In the genomic region with DNA sequence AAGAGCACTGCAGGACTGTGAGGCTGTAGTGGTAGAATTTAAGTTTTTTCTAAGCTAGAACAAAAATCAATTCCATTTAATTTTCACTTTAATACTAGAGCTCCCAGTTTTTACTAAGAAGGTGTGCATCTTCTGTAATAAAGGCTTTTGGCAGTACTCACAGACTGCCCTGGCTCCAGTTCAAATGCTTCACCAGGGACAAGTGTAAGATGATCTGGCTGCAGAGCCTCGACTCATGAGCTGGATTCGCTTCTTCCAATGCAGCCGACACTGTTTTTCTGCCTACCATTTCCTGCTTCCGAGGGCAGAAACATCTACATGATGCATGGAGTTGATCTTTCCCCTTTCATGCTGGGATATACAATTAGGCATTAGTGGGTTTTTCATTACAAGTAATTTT, we compare ENCODE assay signal across 14 cellular contexts.
DNase-seq lines count a peak whose midpoint lies in the region; ATAC-seq, FAIRE-seq and TF ChIP-seq lines count a peak whose summit lies in the region.
"Had no signal": no experiment of that assay in that cellular context is flagged by ENCODE, and none has a peak within 500 bp of the region (broad histone marks: within the 10 kb centered on the region; RNA-seq: fewer than 3 reads in every experiment).

No MANE protein-coding gene starts in this region.

- WGBS in smooth muscle cell (ENCODE audit: low lambda C conversion rate) = 69% methylated on average over 4 of the region's 4 CpGs

- H3K79me2 ChIP-seq in smooth muscle cell (ENCODE audit: low read depth) = no peaks in the 10 kb centered on the region

- peaks cover 2% of the 10 kb centered on the region for H3F3A ChIP-seq in smooth muscle cell (ENCODE audit: low read depth)

- no peaks in the 10 kb centered on the region for H4K20me1 ChIP-seq in smooth muscle cell (ENCODE audit: low read depth)

- H3K4me2 ChIP-seq in smooth muscle cell = no peak overlapping the region

- H3K9ac ChIP-seq in smooth muscle cell (ENCODE audit: low read depth) = no peak overlapping the region

- TF ChIP-seq CTCF in smooth muscle cell (IDR thresholded peaks at IDR 0.05; ENCODE audit: borderline replicate concordance, insufficient read depth, poor library complexity, severe bottlenecking) (no peak), tibial artery (IDR thresholded peaks at IDR 0.05) (no peak)

- FAIRE-seq in HTR-8/SVneo (lab: Jason Lieb, UNC) = no peak
- FAIRE-seq: H1 had no signal

- H3K4me1 ChIP-seq in smooth muscle cell (ENCODE audit: low read depth) (peaks cover 15% of the 10 kb centered on the region), tibial artery (peaks cover 0 to 21% (median 6%) of the 10 kb centered on the region in 4 donors)

- ATAC-seq in GM19324 (IDR thresholded peaks at IDR 0.05; ENCODE audit: low FRiP score, unreplicated experiment) = no peak
- ATAC-seq: activated CD8-positive, alpha-beta T cell treated with anti-CD3 and anti-CD28 coated beads for 36 hours had no signal

- H3K9me3 ChIP-seq in smooth muscle cell (replicated peaks; ENCODE audit: low read depth) = no peaks in the 10 kb centered on the region
- no peaks in the 10 kb centered on the region for H3K9me3 ChIP-seq in tibial artery
- H3K9me3 ChIP-seq: esophagus muscularis mucosa had no signal

- no peak overlapping the region for H2AFZ ChIP-seq in smooth muscle cell (ENCODE audit: low read depth)

- H3K36me3 ChIP-seq in smooth muscle cell (ENCODE audit: low read depth) = no peaks in the 10 kb centered on the region
- H3K36me3 ChIP-seq in tibial artery = peaks cover 18 to 23% (median 19%) of the 10 kb centered on the region in 3 donors

- H3K27ac ChIP-seq in smooth muscle cell (ENCODE audit: low read depth) (no peak overlapping the region), tibial artery (no peak overlapping the region)
- H3K27ac ChIP-seq: C4-2B had no signal

- peak; percentile 84 for DNase-seq in DMS 273 (lab: John Stamatoyannopoulos, UW; ENCODE audit: unreplicated experiment)
- peak; percentile 82 for DNase-seq in NCI-H1105 treated with DMSO at 0.1 percent for 48 hours (lab: John Stamatoyannopoulos, UW)
- DNase-seq in amniotic epithelial cell (ENCODE audit: low read depth) = peak; percentile 15
- peak; percentile 25 for DNase-seq in medulla oblongata (ENCODE audit: extremely low spot score)
- DNase-seq in smooth muscle cell (lab: John Stamatoyannopoulos, UW; ENCODE audit: unreplicated experiment) = no peak
- DNase-seq in HTR-8/SVneo (ENCODE audit: insufficient read length, low spot score) = no peak
- no peak for DNase-seq in tibial artery
- DNase-seq: activated CD8-positive, alpha-beta T cell treated with anti-CD3 and anti-CD28 coated beads for 36 hours; mammary epithelial cell; NCI-H226 had no signal

- H3K4me3 ChIP-seq in smooth muscle cell (no peak overlapping the region), tibial artery (no peak overlapping the region)
- H3K4me3 ChIP-seq: esophagus muscularis mucosa had no signal

- H3K27me3 ChIP-seq in smooth muscle cell (ENCODE audit: low read depth) (no peaks in the 10 kb centered on the region), tibial artery (no peaks in the 10 kb centered on the region)
- H3K27me3 ChIP-seq: esophagus muscularis mucosa had no signal

- intact Hi-C loops in tibial artery (cut with DNase I; ENCODE audit: low total_unique reads) = no loop called here

Comparison
In these comparisons a context has a peak if more than half of its experiments do, and no peak if none do; other contexts are left out.
1. DNase-seq: peak in DMS 273 (single experiment), NCI-H1105 treated with DMSO at 0.1 percent for 48 hours (single experiment), amniotic epithelial cell (single experiment) and medulla oblongata (single experiment); none in smooth muscle cell (single experiment), HTR-8/SVneo (single experiment) and tibial artery (0 of 2).